Comparison of ENCODE assay signal across 8 cellular contexts in genomic region chr22:37933711-37934376, GRCh38. TPM values are rescaled to one million over a fixed set of nuclear protein-coding genes. Genes with fewer than 3 reads are reported as not detected.
DNase-seq lines count a peak whose midpoint lies in the region; ATAC-seq and TF ChIP-seq lines count a peak whose summit lies in the region.

No MANE protein-coding gene starts in this region.

- H3K27me3 Mint-ChIP-seq in chondrocyte (ENCODE audit: low read depth): no peaks in the 10 kb centered on the region

- no peak overlapping the region for H3K4me3 Mint-ChIP-seq in chondrocyte (ENCODE audit: unreplicated experiment)

- ATAC-seq in HG02623 (IDR thresholded peaks at IDR 0.05; ENCODE audit: unreplicated experiment) (peak; percentile 70), left lobe of liver (peak; percentile 98), GM21526 (IDR thresholded peaks at IDR 0.05; ENCODE audit: low FRiP score, unreplicated experiment) (no peak)

- peaks cover 24% of the 10 kb centered on the region for H3K36me3 Mint-ChIP-seq in chondrocyte (ENCODE audit: low read depth)

- TF ChIP-seq CTCF in GM10248 (IDR thresholded peaks at IDR 0.05; ENCODE audit: control extremely low read depth, extremely low read depth, low read depth, missing control alignments) (peak; percentile 98), chondrocyte (IDR thresholded peaks at IDR 0.05) (peak; percentile 97)

- no peaks in the 10 kb centered on the region for H3K9me3 Mint-ChIP-seq in chondrocyte (ENCODE audit: low read depth)

- H3K27ac Mint-ChIP-seq in chondrocyte (ENCODE audit: unreplicated experiment): peak overlapping the region; percentile 97

- H3K4me1 Mint-ChIP-seq in chondrocyte (ENCODE audit: low read depth): peaks cover 36% of the 10 kb centered on the region

- CTCF ChIA-PET in GM10248 (lab: Yijun Ruan, JAX): interaction anchor here (0.7 to 2.8 kb wide), 26 partner anchors 10 to 341 kb away, joined by 3 to 14 read pairs (median 4); partner anchors contain the start of genes ANKRD54, C22orf23, MICALL1 and POLR2F

- POLR2A ChIA-PET in GM10248 (lab: Yijun Ruan, JAX): no interaction called here

- DNase-seq in GM10248 (ENCODE audit: extremely low spot score) (peak; percentile 92), NCI-H2171 treated with DMSO at 0.1 percent for 48 hours (lab: John Stamatoyannopoulos, UW) (peak; percentile 48), chondrocyte (ENCODE audit: low spot score) (peak; percentile 96), left lobe of liver (ENCODE audit: low spot score) (peak; percentile 88)
- DNase-seq in activated CD4-positive, alpha-beta T cell treated with anti-CD3 and anti-CD28 coated beads for 24 hours (ENCODE audit: low read depth in 2 of 2): peak; percentile 67 to 84
- peak; percentile 67 to 79 for DNase-seq in stimulated activated CD4-positive, alpha-beta T cell treated with anti-CD3 and anti-CD28 coated beads, Interleukin-1b, Interleukin-23, amount 100 ng/mL, for 4 hours (ENCODE audit: low read depth in 2 of 2)

RNA-seq across cellular contexts. Expression of gene C22orf23, which starts 19.6 kb away (rescaled TPM):
- not detected in 3 replicates for total RNA-seq in chondrocyte
- 0.25 TPM for total RNA-seq in left lobe of liver

RNA-seq across cellular contexts. Expression of gene POLR2F, which starts 19.7 kb away (rescaled TPM):
- total RNA-seq in chondrocyte: 63.0 to 72.6 TPM (median 67.5 TPM) in 3 replicates
- total RNA-seq in left lobe of liver: 64.2 TPM

RNA-seq across cellular contexts. Expression of gene MICALL1, which starts 27.7 kb away (rescaled TPM):
- 50.3 to 65.5 TPM (median 58.6 TPM) in 3 replicates for total RNA-seq in chondrocyte
- total RNA-seq in left lobe of liver: 9.5 TPM

RNA-seq across cellular contexts. Expression of gene SOX10, which starts 50.5 kb away (rescaled TPM):
- total RNA-seq in chondrocyte (not detected in 3 replicates), left lobe of liver (0.30 TPM)
